In the genomic region with DNA sequence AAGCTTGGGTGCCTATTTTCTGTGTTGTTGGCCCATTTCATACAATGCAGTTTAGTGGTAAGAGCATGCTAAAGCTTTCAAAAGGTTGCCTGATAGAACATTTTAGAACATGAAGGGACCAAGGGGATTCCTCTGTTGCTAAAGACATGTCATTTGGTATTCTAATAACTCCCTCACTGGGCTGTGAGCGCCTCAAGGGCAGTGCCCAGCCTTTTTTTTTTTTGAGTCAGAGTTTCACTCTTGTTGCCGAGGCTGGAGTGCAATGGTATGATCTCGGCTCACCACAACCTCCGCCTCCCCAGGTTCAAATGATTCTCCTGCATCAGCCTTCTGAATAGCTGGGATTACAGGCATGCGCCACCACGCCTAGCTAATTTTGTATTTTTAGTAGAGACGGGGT, we compare ENCODE assay signal across 8 cellular contexts.
"Had no signal": no experiment of that assay in that cellular context is flagged by ENCODE, and none has a peak within 500 bp of the region (broad histone marks: within the 10 kb centered on the region; RNA-seq: fewer than 3 reads in every experiment).

No MANE protein-coding gene starts in this region.

- H3K4me3 ChIP-seq: GM23248, HAP-1, K562 had no signal

- DNase-seq: GM23248, GOT3, H7, HFFc6, IMR-90 had no signal

- H3K36me3 ChIP-seq: HAP-1 had no signal

- H3K9ac ChIP-seq: GM23248 had no signal

- H2AFZ ChIP-seq: GM23248 had no signal

- H3K9me3 ChIP-seq: HAP-1 had no signal

- H3K4me3 Mint-ChIP-seq: HFFc6 had no signal

- H3K4me1 ChIP-seq: HAP-1 had no signal

- ATAC-seq: HCT116, K562 had no signal

- H3K27ac Mint-ChIP-seq: HFFc6 had no signal

- H3K27ac ChIP-seq: GM23248 had no signal
